1 cellular context compared by ENCODE assay signal in genomic region chr7:26924149-26924767, GRCh38.
TF ChIP-seq lines count a peak whose summit lies in the region.

No MANE protein-coding gene starts in this region.

TF ChIP-seq in A549, 52 proteins besides CTCF, POLR2A, EP300 and RAD21 (continued from another document):
- TF ChIP-seq ATOH8 (CRISPR knock-in tag; IDR thresholded peaks at IDR 0.05; ENCODE audit: low read depth) (no peak), ESRRA (IDR thresholded peaks at IDR 0.05; ENCODE audit: borderline replicate concordance, low read length) (no peak), FOSL2 (IDR thresholded peaks at IDR 0.05) (no peak), FOSL2 (CRISPR knock-in tag; IDR thresholded peaks at IDR 0.05) (no peak), HOXA7 (CRISPR knock-in tag; IDR thresholded peaks at IDR 0.05) (no peak)
